In the genomic region with DNA sequence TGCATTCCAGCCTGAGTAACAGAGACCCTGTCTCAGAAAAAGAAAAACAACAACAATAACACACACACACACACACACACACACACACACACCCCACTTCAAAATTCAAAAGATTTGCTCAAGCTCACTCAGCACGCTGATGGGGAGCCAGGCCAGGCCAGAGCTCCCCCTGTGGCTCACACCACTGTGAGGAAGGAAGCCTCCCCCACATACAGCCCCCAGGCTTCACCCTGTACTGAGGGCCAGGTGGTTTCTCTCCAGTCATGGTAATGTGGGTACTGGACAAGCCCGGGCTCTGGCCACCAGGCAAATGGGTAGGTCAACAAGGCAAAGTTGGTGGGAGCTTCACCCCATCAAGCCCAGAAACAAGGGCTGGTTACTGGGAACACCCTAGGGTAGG, we compare ENCODE assay signal across 15 cellular contexts. TPM values are rescaled to one million over a fixed set of nuclear protein-coding genes. Genes with fewer than 3 reads are reported as not detected.
DNase-seq lines count a peak whose midpoint lies in the region; ATAC-seq, FAIRE-seq and TF ChIP-seq lines count a peak whose summit lies in the region.
"Had no signal": no experiment of that assay in that cellular context is flagged by ENCODE, and none has a peak within 500 bp of the region (broad histone marks: within the 10 kb centered on the region; RNA-seq: fewer than 3 reads in every experiment).

No MANE protein-coding gene starts in this region.

- H3K9me3 ChIP-seq in A549 (no peaks in the 10 kb centered on the region), RWPE2 (ENCODE audit: severe bottlenecking) (no peaks in the 10 kb centered on the region), esophagus muscularis mucosa (no peaks in the 10 kb centered on the region), neuronal stem cell (replicated peaks in 1 of 2; ENCODE audit: control insufficient read depth in 2 of 2, insufficient read depth in 1 of 2, low read depth in 1 of 2, low read length in 2 of 2) (no peaks in the 10 kb centered on the region)

- H3K4ac ChIP-seq in neuronal stem cell (ENCODE audit: low read length) = no peak overlapping the region

- H4K91ac ChIP-seq in neuronal stem cell (ENCODE audit: low read depth, low read length, poor library complexity) = peak overlapping the region; percentile 14

- TF ChIP-seq EP300 in A549 (IDR thresholded peaks at IDR 0.05) (0 out of 5 replicates have a peak, but pooled peaks of 1 of the 2 experiments have one; percentile 2), esophagus muscularis mucosa (IDR thresholded peaks at IDR 0.05) (no peak)

- H3K4me1 ChIP-seq in A549 (peaks cover 37% of the 10 kb centered on the region), RWPE2 (ENCODE audit: insufficient read depth, poor library complexity, severe bottlenecking) (peaks cover 37% of the 10 kb centered on the region), esophagus muscularis mucosa (peaks cover 21 to 42% (median 37%) of the 10 kb centered on the region in 4 donors), neuronal stem cell (ENCODE audit: control insufficient read depth in 2 of 2, insufficient read depth in 1 of 2, low read depth in 1 of 2, low read length in 2 of 2) (peaks cover 5 to 9% of the 10 kb centered on the region in 2 donors)

- no peak overlapping the region for H2BK5ac ChIP-seq in neuronal stem cell (ENCODE audit: low read length)

- intact Hi-C loops in esophagus muscularis mucosa (cut with DNase I) = loop anchor here (5.0 kb wide), 1 partner anchor 42 kb away; no protein-coding TSS in a partner anchor

- H3K4me3 ChIP-seq in A549 = no peak overlapping the region
- no peak overlapping the region for H3K4me3 ChIP-seq in RWPE2 (ENCODE audit: severe bottlenecking)
- H3K4me3 ChIP-seq in esophagus muscularis mucosa = no peak overlapping the region
- H3K4me3 ChIP-seq in neuronal stem cell (ENCODE audit: low read length in 2 of 2) = no peak overlapping the region

- no peak overlapping the region for H2BK12ac ChIP-seq in neuronal stem cell (ENCODE audit: low read length)

- POLR2A ChIA-PET in A549 (lab: Yijun Ruan, JAX) = interaction anchor here (1.7 to 1.9 kb wide), 2 partner anchors 40 to 79 kb away, joined by 5 read pairs; no protein-coding TSS in a partner anchor

- peak overlapping the region; percentile 71; the same call in 2 of the 3 replicates for H3K4me2 ChIP-seq in A549
- no peak overlapping the region for H3K4me2 ChIP-seq in neuronal stem cell (ENCODE audit: insufficient read depth, low read length, poor library complexity, severe bottlenecking)

- peak in 1 of 2 experiments; percentile 9; a peak in 3 of 6 replicates for ATAC-seq in A549
- ATAC-seq in RWPE2 (ENCODE audit: low read depth) = no peak
- ATAC-seq in GM19395 (IDR thresholded peaks at IDR 0.05; ENCODE audit: unreplicated experiment) = no peak
- ATAC-seq in HG02870 (IDR thresholded peaks at IDR 0.05; ENCODE audit: unreplicated experiment) = no peak
- ATAC-seq: activated CD4-positive, CD25-positive, alpha-beta regulatory T cell treated with anti-CD3 and anti-CD28 coated beads, Interleukin-2, amount 50 U/mL, for 24 hours; activated T-helper 17 cell treated with anti-CD3 and anti-CD28 coated beads, Interleukin-2, amount 50 U/mL, for 72 hours; stimulated activated naive CD8-positive, alpha-beta T cell treated with anti-CD3 and anti-CD28 coated beads, Interleukin-15, amount 100 ng/mL, for 72 hours had no signal

- DNase-seq in A549 (ENCODE audit: low read depth in 1 of 2, low spot score in 1 of 2) (no peak), RWPE2 (ENCODE audit: low spot score) (no peak), esophagus muscularis mucosa (ENCODE audit: extremely low spot score) (no peak), neuronal stem cell (ENCODE audit: low spot score) (no peak), urothelium cell line (ENCODE audit: low spot score) (no peak), NCI-H128 (lab: John Stamatoyannopoulos, UW; ENCODE audit: unreplicated experiment) (no peak)
- DNase-seq: central memory CD4-positive, alpha-beta T cell; DMS79; NCI-H1048; NCI-H524; stimulated activated naive CD8-positive, alpha-beta T cell treated with anti-CD3 and anti-CD28 coated beads, Interleukin-15, amount 100 ng/mL, for 72 hours had no signal

- no peak for TF ChIP-seq RAD21 in A549 (conservative IDR thresholded peaks at IDR 0.05 in 1 of 2, IDR thresholded peaks at IDR 0.05 in 1 of 2)

- H2AK5ac ChIP-seq in neuronal stem cell (ENCODE audit: low read depth, low read length) = no peak overlapping the region

- H3K14ac ChIP-seq in neuronal stem cell (ENCODE audit: low read length) = no peak overlapping the region

- H3K9ac ChIP-seq in neuronal stem cell (ENCODE audit: low read depth, low read length, poor library complexity) = no peak overlapping the region

- peak overlapping the region; percentile 87 for H2AFZ ChIP-seq in neuronal stem cell (ENCODE audit: low read length)

- H3K79me1 ChIP-seq in neuronal stem cell (ENCODE audit: low read depth, low read length) = no peaks in the 10 kb centered on the region

- H3K23ac ChIP-seq in neuronal stem cell (ENCODE audit: low read depth, low read length, poor library complexity) = no peak overlapping the region

- no peak overlapping the region for H2BK120ac ChIP-seq in neuronal stem cell (ENCODE audit: low read depth, low read length)

- WGBS in A549 (ENCODE audit: missing lambda C conversion rate) = 100% methylated on average over 1 of the region's 2 CpGs
- WGBS in esophagus muscularis mucosa = 70% methylated on average over 2 of the region's 2 CpGs
- no CpG with 5 or more reads among the region's 2 CpGs for WGBS in neuronal stem cell (ENCODE audit: extremely low coverage in 2 of 2, insufficient read length in 2 of 2, insufficient replicate concordance in 1 of 2), 2 donors

- no peak for FAIRE-seq in A549 (lab: Jason Lieb, UNC)
- no peak for FAIRE-seq in urothelium cell line (lab: Jason Lieb, UNC)

- H3K27ac ChIP-seq in A549 (peak overlapping the region; percentile 68 to 92), RWPE2 (ENCODE audit: poor library complexity, severe bottlenecking) (peak overlapping the region; percentile 98), esophagus muscularis mucosa (replicated peaks in 1 of 4) (peak overlapping the region; percentile 75 to 79 (median 78)), neuronal stem cell (replicated peaks; ENCODE audit: low read length) (no peak overlapping the region)

- H3K36me3 ChIP-seq in RWPE2 (ENCODE audit: low read depth) (peaks cover 23% of the 10 kb centered on the region), esophagus muscularis mucosa (peaks cover 5 to 30% (median 14%) of the 10 kb centered on the region in 4 donors), neuronal stem cell (replicated peaks in 1 of 2; ENCODE audit: control insufficient read depth in 2 of 2, insufficient read depth in 2 of 2, low read length in 2 of 2) (peaks cover 0 to 15% of the 10 kb centered on the region in 2 donors)

- no peak for TF ChIP-seq CTCF in A549 (IDR thresholded peaks at IDR 0.05)
- no peak for TF ChIP-seq CTCF in RWPE2 (IDR thresholded peaks at IDR 0.05; ENCODE audit: poor library complexity, severe bottlenecking)
- TF ChIP-seq CTCF in esophagus muscularis mucosa (IDR thresholded peaks at IDR 0.05) = no peak

- H3K18ac ChIP-seq in neuronal stem cell (ENCODE audit: low read length) = no peak overlapping the region

- no peak for TF ChIP-seq POLR2A in A549 (IDR thresholded peaks at IDR 0.05; ENCODE audit: low read length)
- TF ChIP-seq POLR2A in esophagus muscularis mucosa (IDR thresholded peaks at IDR 0.05; ENCODE audit: low read depth) = no peak

- no peak overlapping the region for H4K8ac ChIP-seq in neuronal stem cell (ENCODE audit: low read depth, low read length)

- H3K27me3 ChIP-seq in RWPE2 (ENCODE audit: insufficient read depth, poor library complexity, severe bottlenecking) (no peaks in the 10 kb centered on the region), esophagus muscularis mucosa (no peaks in the 10 kb centered on the region), neuronal stem cell (ENCODE audit: control insufficient read depth in 3 of 3, insufficient read depth in 3 of 3, low read depth in 1 of 3, low read length in 3 of 3) (no peaks in the 10 kb centered on the region)

- CTCF ChIA-PET in A549 (lab: Yijun Ruan, JAX) = interaction anchor here (0.8 to 24.6 kb wide), 26 partner anchors 12 to 403 kb away, joined by 3 to 529 read pairs (median 5); a partner anchor contains a TSS

- H2BK15ac ChIP-seq in neuronal stem cell (ENCODE audit: low read length) = no peak overlapping the region

RNA-seq across cellular contexts. Expression of a gene that starts 19.0 kb away (rescaled TPM):
- polyA plus RNA-seq in A549 (2011; rRNA removed) (58.1 and 78.8 TPM in 2 replicates), A549 (2017; fragmentation: RNase III; extraction: RNeasy Plus Mini Kit Qiagen cat#74134 plus additional on column Dnase treatment) (215 to 223 TPM (median 218 TPM) in 3 replicates)
- polyA plus RNA-seq in A549 (2012; cell fraction: cytosol; rRNA removed) = 299 and 387 TPM in 2 replicates
- polyA plus RNA-seq in A549 (2012; cell fraction: nucleus; rRNA removed) = 100 and 118 TPM in 2 replicates
- polyA minus RNA-seq in A549 (2011; rRNA and poly(A)+ RNA removed) = 61.8 and 72.7 TPM in 2 replicates
- total RNA-seq in esophagus muscularis mucosa = 100 to 1,000 TPM; 101 to 144 (median 114) TPM
- polyA plus RNA-seq in neuronal stem cell (2013, experiment 1 of 2) = 156 TPM
- 162 TPM for polyA plus RNA-seq in neuronal stem cell (2013, experiment 2 of 2)

RNA-seq across cellular contexts. Expression of a gene that starts 32.4 kb away (rescaled TPM):
- polyA plus RNA-seq in A549 (2011; rRNA removed) = 126 and 167 TPM in 2 replicates
- polyA plus RNA-seq in A549 (2012; cell fraction: cytosol; rRNA removed) = 29.1 and 31.7 TPM in 2 replicates
- 30.8 and 60.6 TPM in 2 replicates for polyA plus RNA-seq in A549 (2012; cell fraction: nucleus; rRNA removed)
- 176 to 178 TPM (median 176 TPM) in 3 replicates for polyA plus RNA-seq in A549 (2017; fragmentation: RNase III; extraction: RNeasy Plus Mini Kit Qiagen cat#74134 plus additional on column Dnase treatment)
- 284 and 339 TPM in 2 replicates for polyA minus RNA-seq in A549 (2011; rRNA and poly(A)+ RNA removed)
- total RNA-seq in esophagus muscularis mucosa = 10 to 100 TPM; 49.8 to 75.5 (median 63.1) TPM
- 94.4 TPM for polyA plus RNA-seq in neuronal stem cell (2013, experiment 1 of 2)
- polyA plus RNA-seq in neuronal stem cell (2013, experiment 2 of 2) = 100 TPM

RNA-seq across cellular contexts. Expression of a gene that starts 52.7 kb away (rescaled TPM):
- polyA plus RNA-seq in A549 (2011; rRNA removed) = 23.1 and 33.8 TPM in 2 replicates
- 27.1 and 30.5 TPM in 2 replicates for polyA plus RNA-seq in A549 (2012; cell fraction: cytosol; rRNA removed)
- polyA plus RNA-seq in A549 (2012; cell fraction: nucleus; rRNA removed) = 27.8 and 33.0 TPM in 2 replicates
- polyA plus RNA-seq in A549 (2017; fragmentation: RNase III; extraction: RNeasy Plus Mini Kit Qiagen cat#74134 plus additional on column Dnase treatment) = 29.1 to 53.4 TPM (median 45.7 TPM) in 3 replicates
- 30.9 and 41.1 TPM in 2 replicates for polyA minus RNA-seq in A549 (2011; rRNA and poly(A)+ RNA removed)
- total RNA-seq in esophagus muscularis mucosa = 100 to 1,000 TPM; 269 to 875 (median 432) TPM
- 393 TPM for polyA plus RNA-seq in neuronal stem cell (2013, experiment 1 of 2)
- polyA plus RNA-seq in neuronal stem cell (2013, experiment 2 of 2) = 374 TPM
